Comparison of ENCODE assay signal across 17 cellular contexts in genomic region chr2:71410716-71411115, GRCh38. TPM values are rescaled to one million over a fixed set of nuclear protein-coding genes. Genes with fewer than 3 reads are reported as not detected.
DNase-seq lines count a peak whose midpoint lies in the region; ATAC-seq and TF ChIP-seq lines count a peak whose summit lies in the region.
"Had no signal": no experiment of that assay in that cellular context is flagged by ENCODE, and none has a peak within 500 bp of the region (broad histone marks: within the 10 kb centered on the region; RNA-seq: fewer than 3 reads in every experiment).

No MANE protein-coding gene starts in this region.

- peak overlapping the region; percentile 32 to 62 for H3K27ac Mint-ChIP-seq in T-cell
- H3K27ac Mint-ChIP-seq in naive thymus-derived CD4-positive, alpha-beta T cell = peak overlapping the region in 5 of 9 donors; percentile 2 to 58 (median 33)
- H3K27ac Mint-ChIP-seq: GM23338 had no signal

- POLR2A ChIA-PET in T-cell (lab: Charles Lee) = no interaction called here
- POLR2A ChIA-PET in naive thymus-derived CD4-positive, alpha-beta T cell (lab: Charles Lee) = no interaction called here

- H3K36me3 ChIP-seq in left ventricle myocardium inferior = peaks cover 49% of the 10 kb centered on the region
- H3K36me3 ChIP-seq in naive thymus-derived CD4-positive, alpha-beta T cell (ENCODE audit: control insufficient read depth in 2 of 3, insufficient read depth in 3 of 3, low read length in 3 of 3) = peaks cover 0 to 22% (median 5%) of the 10 kb centered on the region in 3 experiments

- H3K4me3 Mint-ChIP-seq in T-cell = no peak overlapping the region
- H3K4me3 Mint-ChIP-seq in naive thymus-derived CD4-positive, alpha-beta T cell = no peak overlapping the region
- H3K4me3 Mint-ChIP-seq: GM23338 had no signal

- intact Hi-C loops in left ventricle myocardium inferior (cut with micrococcal nuclease) (no loop called here), Right ventricle myocardium inferior (cut with DNase I) (no loop called here)
- intact Hi-C loops in naive thymus-derived CD4-positive, alpha-beta T cell (cut with micrococcal nuclease) = no loop called here

- peaks cover 0 to 5% (median 2%) of the 10 kb centered on the region in 3 donors for H3K4me1 Mint-ChIP-seq in T-cell
- H3K4me1 Mint-ChIP-seq in naive thymus-derived CD4-positive, alpha-beta T cell = peaks cover 0 to 6% (median 4%) of the 10 kb centered on the region in 7 donors
- H3K4me1 Mint-ChIP-seq: GM23338 had no signal

- TF ChIP-seq CTCF in left ventricle myocardium inferior (IDR thresholded peaks at IDR 0.05; ENCODE audit: borderline replicate concordance) = no peak

- peaks cover 2 to 4% (median 3%) of the 10 kb centered on the region in 3 donors for H3K9me3 Mint-ChIP-seq in T-cell
- H3K9me3 Mint-ChIP-seq in naive thymus-derived CD4-positive, alpha-beta T cell = peaks cover 0 to 11% (median 3%) of the 10 kb centered on the region in 11 donors

- no peaks in the 10 kb centered on the region for H3K27me3 Mint-ChIP-seq in T-cell
- no peaks in the 10 kb centered on the region for H3K27me3 Mint-ChIP-seq in naive thymus-derived CD4-positive, alpha-beta T cell

- H3K4me1 ChIP-seq in left ventricle myocardium inferior = no peaks in the 10 kb centered on the region
- H3K4me1 ChIP-seq in naive thymus-derived CD4-positive, alpha-beta T cell (ENCODE audit: control insufficient read depth in 2 of 2, insufficient read depth in 2 of 2, low read length in 2 of 2) = no peaks in the 10 kb centered on the region
- H3K4me1 ChIP-seq: A549 had no signal

- DNase-seq in left ventricle myocardium inferior = no peak
- DNase-seq in Right ventricle myocardium inferior (ENCODE audit: missing footprints) = no peak
- DNase-seq in T-cell = no peak
- no peak for DNase-seq in naive thymus-derived CD4-positive, alpha-beta T cell
- no peak for DNase-seq in stimulated activated CD4-positive, alpha-beta T cell treated with anti-CD3 and anti-CD28 coated beads, Interleukin-4, amount 100 ng/mL, for 4 hours
- no peak for DNase-seq in LoVo (ENCODE audit: low spot score)
- DNase-seq: DND-41, MG63, NCI-H1105 treated with DMSO at 0.1 percent for 48 hours, NCI-H187, NCI-H82, SHP77 had no signal

- no peaks in the 10 kb centered on the region for H3K9me3 ChIP-seq in left ventricle myocardium inferior (replicated peaks)
- H3K9me3 ChIP-seq in naive thymus-derived CD4-positive, alpha-beta T cell (ENCODE audit: control insufficient read depth in 2 of 3, low read length in 3 of 3) = no peaks in the 10 kb centered on the region
- H3K9me3 ChIP-seq: A549, MG63 had no signal

- peaks cover 39% of the 10 kb centered on the region for H3K36me3 Mint-ChIP-seq in T-cell
- H3K36me3 Mint-ChIP-seq in naive thymus-derived CD4-positive, alpha-beta T cell = peaks cover 5 to 46% (median 39%) of the 10 kb centered on the region in 5 donors

- peak overlapping the region; percentile 27 for H3K27ac ChIP-seq in left ventricle myocardium inferior (replicated peaks)
- no peak overlapping the region for H3K27ac ChIP-seq in naive thymus-derived CD4-positive, alpha-beta T cell (ENCODE audit: low read depth, low read length)
- H3K27ac ChIP-seq: A549, KMS-11 had no signal

- CTCF ChIA-PET in T-cell (lab: Charles Lee) = no interaction called here
- CTCF ChIA-PET in naive thymus-derived CD4-positive, alpha-beta T cell (lab: Charles Lee) = no interaction called here

- ATAC-seq in Right ventricle myocardium inferior (no peak), T-cell (replicated peaks in 1 of 4) (no peak), HG03520 (IDR thresholded peaks at IDR 0.05; ENCODE audit: unreplicated experiment) (no peak)
- ATAC-seq in naive thymus-derived CD4-positive, alpha-beta T cell = no peak
- ATAC-seq: A549, GM23338, HepG2 had no signal

- no peak overlapping the region for H3K4me3 ChIP-seq in left ventricle myocardium inferior
- H3K4me3 ChIP-seq in naive thymus-derived CD4-positive, alpha-beta T cell (ENCODE audit: low read length) = no peak overlapping the region
- H3K4me3 ChIP-seq: A549, GM23338, MG63 had no signal

- H3K27me3 ChIP-seq in left ventricle myocardium inferior (ENCODE audit: low read depth) = no peaks in the 10 kb centered on the region
- no peaks in the 10 kb centered on the region for H3K27me3 ChIP-seq in naive thymus-derived CD4-positive, alpha-beta T cell (ENCODE audit: control insufficient read depth in 2 of 2, insufficient read depth in 2 of 2, low read length in 2 of 2)
- H3K27me3 ChIP-seq: MG63 had no signal

RNA-seq across cellular contexts. Expression of gene DYSF, which starts 42.6 kb away (rescaled TPM):
- total RNA-seq in left ventricle myocardium inferior = 48.2 TPM
- 57.8 TPM for total RNA-seq in Right ventricle myocardium inferior
- total RNA-seq in T-cell = 1 to 10 TPM in 3 of 5 donors, under 1 TPM in 2; 0.56 to 3.4 (median 1.9) TPM
- 10 to 100 TPM in 1 of 5 experiments, 1 to 10 TPM in 1, under 1 TPM in 3; 0.14 to 28.2 (median 0.32) TPM for total RNA-seq in naive thymus-derived CD4-positive, alpha-beta T cell
- polyA plus RNA-seq in naive thymus-derived CD4-positive, alpha-beta T cell = not detected
